19 cellular contexts compared by ENCODE assay signal in the genomic region with DNA sequence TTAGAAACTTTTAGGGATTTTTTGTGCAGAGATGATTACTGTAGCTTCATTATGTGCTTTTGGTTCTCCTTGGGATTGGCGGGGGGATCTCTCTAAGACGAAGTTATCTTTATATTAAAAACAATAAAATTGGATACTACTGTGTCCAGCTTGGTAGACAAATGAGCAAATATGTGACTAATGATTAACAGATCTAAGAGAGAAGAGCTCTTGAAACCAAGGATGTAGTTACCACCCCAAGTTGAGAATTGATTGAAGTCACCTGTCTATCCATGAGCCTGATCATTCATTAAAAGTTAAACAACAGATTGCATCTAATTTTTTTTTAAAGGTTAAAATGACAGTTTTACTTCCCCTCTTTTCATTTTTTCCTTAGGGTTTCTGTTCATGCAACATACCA.
"Had no signal": no experiment of that assay in that cellular context is flagged by ENCODE, and none has a peak within 500 bp of the region (broad histone marks: within the 10 kb centered on the region; RNA-seq: fewer than 3 reads in every experiment).

No MANE protein-coding gene starts in this region.

- ATAC-seq: natural killer cell; pancreas; sciatic nerve; stimulated activated effector memory CD8-positive, alpha-beta T cell treated with anti-CD3 and anti-CD28 coated beads, Interleukin-12 subunit alpha, Interleukin-12 subunit beta, amount 100 ng/mL, for 72 hours had no signal

- H3K27ac ChIP-seq: coronary artery, neutrophil, pancreas, testis, upper lobe of left lung had no signal

- H3K36me3 ChIP-seq: neutrophil had no signal

- H3K4me3 ChIP-seq: coronary artery, lung, pancreas, smooth muscle cell, testis, upper lobe of left lung had no signal

- H3K4me3 Mint-ChIP-seq: activated T-helper 1 cell treated with anti-CD3 and anti-CD28 coated beads, Interleukin-12 subunit alpha, Interleukin-12 subunit beta, Interleukin-2, Interleukin-4 antibody, amounts not matched to agents 30 ng/mL and 10 ng/mL and 1 ng/mL, durations not matched to agents 14 hours and 24 hours and 36 hours; natural killer cell; stimulated activated effector memory CD8-positive, alpha-beta T cell treated with anti-CD3 and anti-CD28 coated beads, Interleukin-12 subunit alpha, Interleukin-12 subunit beta, amount 100 ng/mL, for 72 hours had no signal

- H3K4me1 Mint-ChIP-seq: natural killer cell had no signal

- H3K27me3 ChIP-seq: neutrophil, pancreas, testis, upper lobe of left lung had no signal

- H3K9me3 Mint-ChIP-seq: activated T-helper 1 cell treated with anti-CD3 and anti-CD28 coated beads, Interleukin-12 subunit alpha, Interleukin-12 subunit beta, Interleukin-2, Interleukin-4 antibody, amounts not matched to agents 30 ng/mL and 10 ng/mL and 1 ng/mL, durations not matched to agents 14 hours and 24 hours and 36 hours; natural killer cell; stimulated activated effector memory CD8-positive, alpha-beta T cell treated with anti-CD3 and anti-CD28 coated beads, Interleukin-12 subunit alpha, Interleukin-12 subunit beta, amount 100 ng/mL, for 72 hours had no signal

- H3K27ac Mint-ChIP-seq: activated T-helper 1 cell treated with anti-CD3 and anti-CD28 coated beads, Interleukin-12 subunit alpha, Interleukin-12 subunit beta, Interleukin-2, Interleukin-4 antibody, amounts not matched to agents 30 ng/mL and 10 ng/mL and 1 ng/mL, durations not matched to agents 14 hours and 24 hours and 36 hours; natural killer cell; stimulated activated effector memory CD8-positive, alpha-beta T cell treated with anti-CD3 and anti-CD28 coated beads, Interleukin-12 subunit alpha, Interleukin-12 subunit beta, amount 100 ng/mL, for 72 hours had no signal

- H3K9me3 ChIP-seq: neutrophil, pancreas, testis, upper lobe of left lung had no signal

- H3K4me1 ChIP-seq: pancreas, testis, upper lobe of left lung had no signal

- DNase-seq: activated CD4-positive, alpha-beta T cell treated with anti-CD3 and anti-CD28 coated beads, Interleukin-2, amount 50 U/mL, for 1 hour; activated CD4-positive, CD25-positive, alpha-beta regulatory T cell treated with anti-CD3 and anti-CD28 coated beads, Interleukin-2, amount 50 U/mL, for 72 hours; activated CD8-positive, alpha-beta memory T cell treated with anti-CD3 and anti-CD28 coated beads, Interleukin-2, amount 50 U/mL, for 4 hours; aorta; hypothalamus; islet precursor cell; natural killer cell; pancreas; stimulated activated CD4-positive, alpha-beta T cell treated with anti-CD3 and anti-CD28 coated beads, Interleukin-4, amount 100 ng/mL, for 24 hours; T-helper 1 cell; testis; upper lobe of left lung had no signal
